In the genomic region with DNA sequence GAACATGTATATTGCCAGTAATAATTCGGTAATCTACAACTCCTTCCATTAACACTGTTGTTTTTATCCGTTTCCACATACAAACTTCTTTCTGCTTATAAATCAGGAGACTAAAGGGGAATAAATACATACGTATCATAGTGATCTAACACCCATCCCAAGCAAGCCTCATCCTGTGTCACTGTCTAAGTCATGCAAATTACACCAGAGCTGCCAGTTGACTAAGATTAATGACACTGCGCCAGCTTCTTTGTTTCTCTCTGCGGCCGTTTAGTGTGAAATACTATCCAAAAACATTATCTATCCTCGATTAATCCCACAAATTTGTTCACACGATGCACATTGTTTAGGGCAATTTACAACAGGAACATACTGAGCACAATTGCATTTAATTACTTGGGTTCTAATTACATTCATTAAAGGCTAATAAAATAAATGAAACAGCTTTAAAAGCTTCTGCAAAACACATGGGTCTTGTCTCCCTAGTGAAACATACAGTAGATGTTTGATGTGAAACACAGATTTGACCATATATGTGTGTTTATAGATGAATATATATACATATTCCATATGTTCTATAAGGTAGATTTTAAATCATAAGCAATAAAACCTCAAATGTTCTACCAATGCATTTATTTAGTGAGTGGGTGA, we compare ENCODE assay signal across 17 cellular contexts. TPM values are rescaled to one million over a fixed set of nuclear protein-coding genes. Genes with fewer than 3 reads are reported as not detected.
DNase-seq lines count a peak whose midpoint lies in the region; ATAC-seq and TF ChIP-seq lines count a peak whose summit lies in the region.
"Had no signal": no experiment of that assay in that cellular context is flagged by ENCODE, and none has a peak within 500 bp of the region (broad histone marks: within the 10 kb centered on the region; RNA-seq: fewer than 3 reads in every experiment).

No MANE protein-coding gene starts in this region.

- 48 to 56% methylated on average over 8 of the region's 8 CpGs for WGBS in upper lobe of left lung, 2 donors

- H3K27ac ChIP-seq in A673 (ENCODE audit: low read depth, low read length, poor library complexity, severe bottlenecking) (no peak overlapping the region), Karpas-422 (ENCODE audit: low read length) (no peak overlapping the region), upper lobe of left lung (no peak overlapping the region)
- H3K27ac ChIP-seq: ovary, Peyer's patch, skin epidermis had no signal

- H3K79me2 ChIP-seq in Karpas-422 (ENCODE audit: low read length): no peaks in the 10 kb centered on the region

- no peak overlapping the region for H3K9ac ChIP-seq in Karpas-422 (ENCODE audit: low read length)

- no peak overlapping the region for H3K4me3 ChIP-seq in A673 (ENCODE audit: low read depth, low read length, poor library complexity, severe bottlenecking)
- H3K4me3 ChIP-seq in Karpas-422 (ENCODE audit: low read length): no peak overlapping the region
- no peak overlapping the region for H3K4me3 ChIP-seq in upper lobe of left lung
- H3K4me3 ChIP-seq: ovary, Peyer's patch, skin epidermis had no signal

- H3K4me1 ChIP-seq in A673 (ENCODE audit: insufficient read depth, low read length, poor library complexity, severe bottlenecking) (peaks cover 13% of the 10 kb centered on the region), Karpas-422 (ENCODE audit: low read length) (peaks cover 10% of the 10 kb centered on the region), upper lobe of left lung (no peaks in the 10 kb centered on the region)
- H3K4me1 ChIP-seq: Peyer's patch had no signal

- H2AFZ ChIP-seq in Karpas-422 (ENCODE audit: low read length): no peak overlapping the region

- H3K36me3 ChIP-seq in A673 (ENCODE audit: insufficient read depth, low read length, poor library complexity, severe bottlenecking) (no peaks in the 10 kb centered on the region), Karpas-422 (ENCODE audit: insufficient read depth, low read length) (no peaks in the 10 kb centered on the region), upper lobe of left lung (no peaks in the 10 kb centered on the region)
- H3K36me3 ChIP-seq: ovary, Peyer's patch had no signal

- no peak for TF ChIP-seq EP300 in upper lobe of left lung (IDR thresholded peaks at IDR 0.05)

- no peaks in the 10 kb centered on the region for H3K27me3 ChIP-seq in A673 (replicated peaks; ENCODE audit: insufficient read depth, low read depth, low read length, poor library complexity)
- no peaks in the 10 kb centered on the region for H3K27me3 ChIP-seq in Karpas-422 (ENCODE audit: low read length)
- H3K27me3 ChIP-seq in upper lobe of left lung: no peaks in the 10 kb centered on the region
- H3K27me3 ChIP-seq: ovary, Peyer's patch had no signal

- BruUV-seq in A673 (replicated peaks; lab: Mats Ljungman, UMichigan): no TSS peak

- no peaks in the 10 kb centered on the region for H4K20me1 ChIP-seq in Karpas-422 (ENCODE audit: insufficient read depth, low read depth, low read length)

- no peak for TF ChIP-seq POLR2A in upper lobe of left lung (IDR thresholded peaks at IDR 0.05)

- no peak for TF ChIP-seq CTCF in A673 (conservative IDR thresholded peaks at IDR 0.05; ENCODE audit: low read depth, low read length)
- no peak for TF ChIP-seq CTCF in upper lobe of left lung (IDR thresholded peaks at IDR 0.05)

- intact Hi-C loops in A673 (cut with micrococcal nuclease; ENCODE audit: unreplicated experiment): no loop called here

- ATAC-seq in esophagus mucosa (peak; percentile 50), upper lobe of left lung (ENCODE audit: low FRiP score in 2 of 2) (no peak), GM21529 (IDR thresholded peaks at IDR 0.05; ENCODE audit: unreplicated experiment) (no peak), GM21360 (IDR thresholded peaks at IDR 0.05; ENCODE audit: unreplicated experiment) (no peak)
- ATAC-seq: activated naive CD4-positive, alpha-beta T cell treated with anti-CD3 and anti-CD28 coated beads, Interleukin-2, amount 50 U/mL, for 72 hours; effector memory CD8-positive, alpha-beta T cell had no signal

- no peaks in the 10 kb centered on the region for H3K9me2 ChIP-seq in Karpas-422 (replicated peaks; ENCODE audit: insufficient read depth, low read length)

- CTCF ChIA-PET in A673 (lab: Charles Lee): no interaction called here

- POLR2A ChIA-PET in A673 (lab: Charles Lee; ENCODE audit: low non-redundant PET): no interaction called here

- DNase-seq in A673 (ENCODE audit: low spot score) (peak; percentile 52), Karpas-422 (peak; percentile 53), NCI-H69 (lab: John Stamatoyannopoulos, UW) (peak; percentile 98), upper lobe of left lung (no peak), NCI-H345 treated with DMSO at 0.1 percent for 48 hours (lab: John Stamatoyannopoulos, UW; ENCODE audit: unreplicated experiment) (no peak)
- DNase-seq: Calu3; effector memory CD8-positive, alpha-beta T cell; HCEC 1CT; midbrain; ovary; Peyer's patch; stimulated activated naive CD4-positive, alpha-beta T cell treated with Interleukin-2 at 50 U/mL for 16 hours had no signal

- no peaks in the 10 kb centered on the region for H3K9me3 ChIP-seq in A673 (ENCODE audit: low read depth, low read length, poor library complexity, severe bottlenecking)
- no peaks in the 10 kb centered on the region for H3K9me3 ChIP-seq in Karpas-422 (ENCODE audit: low read length)
- no peaks in the 10 kb centered on the region for H3K9me3 ChIP-seq in upper lobe of left lung
- H3K9me3 ChIP-seq: ovary, Peyer's patch had no signal

- H3K4me2 ChIP-seq in Karpas-422 (ENCODE audit: low read depth, low read length, poor library complexity, severe bottlenecking): peak overlapping the region; percentile 18

RNA-seq across cellular contexts. Expression of a gene that starts 51.8 kb away (rescaled TPM):
- total RNA-seq in A673 (2021): 10.4 and 11.3 TPM in 2 replicates
- total RNA-seq in Karpas-422 (2014; rRNA removed; shearing (Covaris generic); ENCODE audit: low replicate concordance): 5.2 and 12.8 TPM in 2 replicates
- total RNA-seq in esophagus mucosa: 20.0 TPM
- total RNA-seq in upper lobe of left lung: 10 to 100 TPM in 2 of 6 donors, 1 to 10 TPM in 4; 2.6 to 10.5 (median 6.9) TPM

Comparison
In these comparisons a context has a peak if more than half of its experiments do, and no peak if none do; other contexts are left out.
1. DNase-seq: peak in A673 (single experiment), Karpas-422 (single experiment) and NCI-H69 (single experiment); none in upper lobe of left lung (0 of 2) and NCI-H345 treated with DMSO at 0.1 percent for 48 hours (single experiment).